18 cellular contexts compared by ENCODE assay signal in genomic region chr5:107607656-107608368, GRCh38.
DNase-seq lines count a peak whose midpoint lies in the region; ATAC-seq and TF ChIP-seq lines count a peak whose summit lies in the region.
"Had no signal": no experiment of that assay in that cellular context is flagged by ENCODE, and none has a peak within 500 bp of the region (broad histone marks: within the 10 kb centered on the region; RNA-seq: fewer than 3 reads in every experiment).

No MANE protein-coding gene starts in this region.

- ATAC-seq in GM19397 (IDR thresholded peaks at IDR 0.05; ENCODE audit: unreplicated experiment), result no peak
- ATAC-seq: activated CD4-positive, alpha-beta T cell treated with anti-CD3 and anti-CD28 coated beads for 36 hours; natural killer cell treated with Interleukin-12 subunit alpha and Interleukin-12 subunit beta and Interleukin-15 and Interleukin-18, amount 100 ng/mL, for 72 hours; stimulated activated naive CD8-positive, alpha-beta T cell treated with anti-CD3 and anti-CD28 coated beads, Interleukin-15, amount 100 ng/mL, for 72 hours had no signal

- no peaks in the 10 kb centered on the region for H3K27me3 ChIP-seq in trophoblast cell (ENCODE audit: insufficient read depth, low read length)
- H3K27me3 ChIP-seq: Peyer's patch had no signal

- H3K79me2 ChIP-seq in trophoblast cell (ENCODE audit: control insufficient read depth, insufficient read depth, low read length, poor library complexity), result no peaks in the 10 kb centered on the region

- no peak for TF ChIP-seq POLR2A in NB4 (IDR thresholded peaks at IDR 0.05; ENCODE audit: extremely low read depth, insufficient read length)

- H3K18ac ChIP-seq in trophoblast cell (ENCODE audit: low read length), result no peak overlapping the region

- no peak overlapping the region for H2BK5ac ChIP-seq in trophoblast cell (ENCODE audit: low read depth, low read length, poor library complexity)

- TF ChIP-seq CTCF in NB4 (IDR thresholded peaks at IDR 0.05; ENCODE audit: low read depth, low read length), result no peak

- H4K8ac ChIP-seq in trophoblast cell (ENCODE audit: low read depth, low read length), result no peak overlapping the region

- no peak overlapping the region for H2AK5ac ChIP-seq in trophoblast cell (ENCODE audit: low read length)

- no peak overlapping the region for H3K4me2 ChIP-seq in trophoblast cell (ENCODE audit: low read length)

- no peak overlapping the region for H3K9ac ChIP-seq in trophoblast cell (ENCODE audit: low read length)

- H3K36me3 ChIP-seq in trophoblast cell (ENCODE audit: control insufficient read depth in 1 of 2, insufficient read depth in 2 of 2, low read length in 2 of 2), result no peaks in the 10 kb centered on the region
- H3K36me3 ChIP-seq: Peyer's patch had no signal

- no peak overlapping the region for H3K23ac ChIP-seq in trophoblast cell (ENCODE audit: low read length)

- DNase-seq in NCI-H524 (lab: John Stamatoyannopoulos, UW), result peak; percentile 27 to 34
- no peak for DNase-seq in NCI-H524 treated with DMSO at 0.1 percent for 48 hours (lab: John Stamatoyannopoulos, UW)
- peak; percentile 1 for DNase-seq in NB4 (ENCODE audit: low read depth)
- peak; percentile 15 to 49 for DNase-seq in trophoblast cell
- no peak for DNase-seq in midbrain (lab: John Stamatoyannopoulos, UW)
- no peak for DNase-seq in activated naive CD4-positive, alpha-beta T cell treated with anti-CD3 and anti-CD28 coated beads, Interleukin-2, amount 50 U/mL, for 16 hours
- DNase-seq: activated CD4-positive, alpha-beta T cell treated with anti-CD3 and anti-CD28 coated beads for 36 hours; activated T-cell treated with anti-CD3 and anti-CD28 coated beads for 4 hours; cerebellar nuclear complex; H7; Kasumi-1; NCI-H2029 treated with DMSO at 0.1 percent for 48 hours; Peyer's patch; stimulated activated naive CD8-positive, alpha-beta T cell treated with anti-CD3 and anti-CD28 coated beads, Interleukin-15, amount 100 ng/mL, for 72 hours had no signal

- H4K91ac ChIP-seq in trophoblast cell (ENCODE audit: low read depth, low read length), result no peak overlapping the region

- no peak overlapping the region for H2BK120ac ChIP-seq in trophoblast cell (ENCODE audit: insufficient read depth, low read length, poor library complexity)

- H2AFZ ChIP-seq in trophoblast cell (ENCODE audit: insufficient read depth, low read length, poor library complexity), result no peak overlapping the region

- H3K4me3 ChIP-seq in NB4 (ENCODE audit: low read depth, low read length), result no peak overlapping the region
- no peak overlapping the region for H3K4me3 ChIP-seq in trophoblast cell (ENCODE audit: low read depth, low read length)
- H3K4me3 ChIP-seq: Peyer's patch, skin epidermis had no signal

- no peak overlapping the region for H3K4ac ChIP-seq in trophoblast cell (ENCODE audit: low read depth, low read length)

- WGBS in trophoblast cell (ENCODE audit: extremely low coverage, insufficient coverage, insufficient read length), result no CpG with 5 or more reads among the region's 9 CpGs

- H3K14ac ChIP-seq in trophoblast cell (ENCODE audit: low read length), result no peak overlapping the region

- H2BK12ac ChIP-seq in trophoblast cell (ENCODE audit: low read length), result no peak overlapping the region

- H3K27ac ChIP-seq in cingulate gyrus (ENCODE audit: low read depth, low read length), result peak overlapping the region; percentile 24
- H3K27ac ChIP-seq in trophoblast cell (ENCODE audit: low read depth, low read length), result no peak overlapping the region
- H3K27ac ChIP-seq: Peyer's patch, skin epidermis had no signal

- no peak overlapping the region for H4K12ac ChIP-seq in trophoblast cell (ENCODE audit: low read depth, low read length)

- no peaks in the 10 kb centered on the region for H3K9me3 ChIP-seq in trophoblast cell (ENCODE audit: insufficient read depth, low read depth, low read length)
- H3K9me3 ChIP-seq: Peyer's patch had no signal

- H3K79me1 ChIP-seq in trophoblast cell (ENCODE audit: low read length), result no peaks in the 10 kb centered on the region

- no peaks in the 10 kb centered on the region for H3K4me1 ChIP-seq in trophoblast cell (ENCODE audit: control insufficient read depth in 1 of 2, insufficient read depth in 2 of 2, low read length in 2 of 2)
- H3K4me1 ChIP-seq: Peyer's patch had no signal

Comparison
In these comparisons a context has a peak if more than half of its experiments do, and no peak if none do; other contexts are left out.
1. DNase-seq: peak in NCI-H524 (2 of 2), NB4 (single experiment) and trophoblast cell (2 of 2); none in NCI-H524 treated with DMSO at 0.1 percent for 48 hours (single experiment), midbrain (single experiment) and activated naive CD4-positive, alpha-beta T cell treated with anti-CD3 and anti-CD28 coated beads, Interleukin-2, amount 50 U/mL, for 16 hours (single experiment).